Comparison of ENCODE assay signal across 14 cellular contexts in the genomic region with DNA sequence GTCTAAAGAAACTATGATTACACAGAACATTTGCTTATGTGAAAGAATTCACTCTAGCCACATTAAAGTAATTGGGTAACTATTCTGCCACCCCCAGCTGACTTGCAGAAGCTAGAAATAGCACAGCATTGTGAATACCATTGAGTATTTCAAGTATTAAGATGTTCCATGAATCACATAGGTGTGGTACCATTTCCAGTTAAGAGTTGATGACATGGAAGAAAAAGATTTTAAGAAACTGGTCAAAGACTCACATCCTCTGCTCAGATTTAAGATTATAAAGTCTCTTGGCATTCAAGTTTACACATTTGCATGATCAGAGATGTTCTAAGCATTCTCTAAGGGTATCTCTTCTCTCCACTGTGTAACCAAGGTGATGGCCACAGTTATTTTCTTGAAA.
A peak's percentile ranks its signal among the peaks of the same experiment; 100 is the strongest.
DNase-seq lines count a peak whose midpoint lies in the region; ATAC-seq and TF ChIP-seq lines count a peak whose summit lies in the region.
"Had no signal": no experiment of that assay in that cellular context is flagged by ENCODE, and none has a peak within 500 bp of the region (broad histone marks: within the 10 kb centered on the region; RNA-seq: fewer than 3 reads in every experiment).

No MANE protein-coding gene starts in this region.

- peaks cover 3% of the 10 kb centered on the region for H3K9me3 ChIP-seq in colonic mucosa
- peaks cover 10% of the 10 kb centered on the region for H3K9me3 ChIP-seq in Caco-2
- H3K9me3 ChIP-seq: adrenal gland had no signal

- peak; percentile 95 for ATAC-seq in esophagus mucosa
- ATAC-seq in HG03159 (IDR thresholded peaks at IDR 0.05; ENCODE audit: unreplicated experiment) = no peak

- TF ChIP-seq CTCF in colonic mucosa (IDR thresholded peaks at IDR 0.05) (no peak), Caco-2 (IDR thresholded peaks at IDR 0.05; ENCODE audit: insufficient read depth in 1 of 2, low read depth in 1 of 2, low read length in 1 of 2, severe bottlenecking in 1 of 2, unreplicated experiment in 1 of 2) (no peak)

- H3K9me3 Mint-ChIP-seq in activated T-cell treated with anti-CD3 and anti-CD28 coated beads, Interleukin-2, amount 50 U/mL, for 24 hours = peaks cover 28% of the 10 kb centered on the region
- H3K9me3 Mint-ChIP-seq in Caco-2 (ENCODE audit: unreplicated experiment) = peaks cover 23% of the 10 kb centered on the region

- H3K4me3 ChIP-seq in skeletal muscle cell (ENCODE audit: low read depth, low read length) (no peak overlapping the region), colonic mucosa (no peak overlapping the region), Caco-2 (ENCODE audit: low read depth, low read length) (no peak overlapping the region)
- H3K4me3 ChIP-seq: adrenal gland, esophagus muscularis mucosa, sigmoid colon had no signal

- H3K9ac ChIP-seq in colonic mucosa (ENCODE audit: low read depth in 2 of 2, low read length in 2 of 2) = no peak overlapping the region

- CTCF ChIA-PET in Caco-2 (lab: Charles Lee) = no interaction called here

- DNase-seq in activated T-cell treated with anti-CD3 and anti-CD28 coated beads, Interleukin-2, amount 50 U/mL, for 24 hours = no peak
- DNase-seq in activated T-cell treated with anti-CD3 and anti-CD28 coated beads, Interleukin-2, amount 50 U/mL, for 1 hour = no peak
- peak; percentile 44 for DNase-seq in RPMI7951 (ENCODE audit: low read depth)
- peak; percentile 86 for DNase-seq in skeletal muscle cell (ENCODE audit: low read depth)
- no peak for DNase-seq in colonic mucosa
- no peak for DNase-seq in Caco-2
- DNase-seq: adrenal gland, NCI-H146, OCI-M1, sigmoid colon had no signal

- intact Hi-C loops in colonic mucosa (cut with DNase I) = no loop called here
- intact Hi-C loops in Caco-2 (cut with micrococcal nuclease; ENCODE audit: unreplicated experiment) = loop anchor here (5.0 kb wide), 1 partner anchor 72 kb away; no protein-coding TSS in a partner anchor

- no peaks in the 10 kb centered on the region for H3K27me3 ChIP-seq in colonic mucosa
- no peaks in the 10 kb centered on the region for H3K27me3 ChIP-seq in Caco-2 (replicated peaks; ENCODE audit: control insufficient read depth, insufficient read depth, low read length)
- H3K27me3 ChIP-seq: adrenal gland, esophagus muscularis mucosa, sigmoid colon had no signal

- peak overlapping the region; percentile 33 for H3K4me3 Mint-ChIP-seq in activated T-cell treated with anti-CD3 and anti-CD28 coated beads, Interleukin-2, amount 50 U/mL, for 24 hours
- H3K4me3 Mint-ChIP-seq in Caco-2 (ENCODE audit: unreplicated experiment) = no peak overlapping the region
- H3K4me3 Mint-ChIP-seq: B cell had no signal

- peaks cover 74% of the 10 kb centered on the region for H3K4me1 Mint-ChIP-seq in activated T-cell treated with anti-CD3 and anti-CD28 coated beads, Interleukin-2, amount 50 U/mL, for 24 hours (ENCODE audit: low read depth)
- H3K4me1 Mint-ChIP-seq in Caco-2 (ENCODE audit: low read depth, unreplicated experiment) = peaks cover 25% of the 10 kb centered on the region
- H3K4me1 Mint-ChIP-seq: B cell had no signal

- H3K27ac ChIP-seq in colonic mucosa = no peak overlapping the region
- H3K27ac ChIP-seq: adrenal gland, esophagus muscularis mucosa had no signal

- H3K27ac Mint-ChIP-seq in activated T-cell treated with anti-CD3 and anti-CD28 coated beads, Interleukin-2, amount 50 U/mL, for 24 hours = peak overlapping the region; percentile 95
- H3K27ac Mint-ChIP-seq in Caco-2 (ENCODE audit: unreplicated experiment) = no peak overlapping the region
- H3K27ac Mint-ChIP-seq: B cell had no signal

- H3K36me3 Mint-ChIP-seq in activated T-cell treated with anti-CD3 and anti-CD28 coated beads, Interleukin-2, amount 50 U/mL, for 24 hours (ENCODE audit: low read depth) = peaks cover 83% of the 10 kb centered on the region
- peaks cover 28% of the 10 kb centered on the region for H3K36me3 Mint-ChIP-seq in Caco-2 (ENCODE audit: insufficient read depth, unreplicated experiment)

- POLR2A ChIA-PET in Caco-2 (lab: Charles Lee) = no interaction called here

- BruUV-seq in Caco-2 (replicated peaks; lab: Mats Ljungman, UMichigan) = no TSS peak

- H3K4me1 ChIP-seq in colonic mucosa (no peaks in the 10 kb centered on the region), Caco-2 (peaks cover 41% of the 10 kb centered on the region)
- H3K4me1 ChIP-seq: adrenal gland had no signal

- no peaks in the 10 kb centered on the region for H3K36me3 ChIP-seq in colonic mucosa
- no peaks in the 10 kb centered on the region; the same call in 1 of the 2 replicates for H3K36me3 ChIP-seq in Caco-2 (ENCODE audit: control insufficient read depth, insufficient read depth, low read length)
- H3K36me3 ChIP-seq: adrenal gland, esophagus muscularis mucosa, sigmoid colon had no signal

- H3K27me3 Mint-ChIP-seq in activated T-cell treated with anti-CD3 and anti-CD28 coated beads, Interleukin-2, amount 50 U/mL, for 24 hours = no peaks in the 10 kb centered on the region
- H3K27me3 Mint-ChIP-seq in Caco-2 (ENCODE audit: insufficient read depth, unreplicated experiment) = no peaks in the 10 kb centered on the region
- H3K27me3 Mint-ChIP-seq: B cell had no signal

Comparison
In these comparisons a context has a peak if more than half of its experiments do, and no peak if none do; other contexts are left out.
1. DNase-seq: peak in RPMI7951 (single experiment) and skeletal muscle cell (single experiment); none in activated T-cell treated with anti-CD3 and anti-CD28 coated beads, Interleukin-2, amount 50 U/mL, for 24 hours (single experiment), activated T-cell treated with anti-CD3 and anti-CD28 coated beads, Interleukin-2, amount 50 U/mL, for 1 hour (single experiment), colonic mucosa (single experiment) and Caco-2 (0 of 2).